ENCODE assay signal across 4 cellular contexts in genomic region chr5:146748533-146748932, GRCh38.
TF ChIP-seq lines count a peak whose summit lies in the region.

No MANE protein-coding gene starts in this region.

TF ChIP-seq in SK-N-SH treated with all-trans-retinoic acid at 6 μM for 48 hours, 23 proteins besides CTCF, POLR2A, EP300 and RAD21:
- TF ChIP-seq ZNF565 (CRISPR knock-in tag; conservative IDR thresholded peaks at IDR 0.05; ENCODE audit: low read depth) (no peak), ZNF8 (CRISPR knock-in tag; IDR thresholded peaks at IDR 0.05) (peak; percentile 98), SNAI2 (CRISPR knock-in tag; IDR thresholded peaks at IDR 0.05) (no peak), CREB5 (CRISPR knock-in tag; IDR thresholded peaks at IDR 0.05; ENCODE audit: low read depth) (no peak)

TF ChIP-seq in SK-N-SH, 30 proteins besides CTCF, POLR2A, EP300 and RAD21:
- TF ChIP-seq USF2 (IDR thresholded peaks at IDR 0.05; ENCODE audit: borderline replicate concordance, low read depth, low read length) (no peak), SIN3A (IDR thresholded peaks at IDR 0.05; ENCODE audit: borderline replicate concordance, low read depth, low read length) (no peak), SMC3 (IDR thresholded peaks at IDR 0.05; ENCODE audit: low read depth, low read length) (no peak), NRF1 (IDR thresholded peaks at IDR 0.05; ENCODE audit: low read depth, low read length) (no peak), FOXJ3 (CRISPR knock-in tag; IDR thresholded peaks at IDR 0.05) (no peak), ELF1 (IDR thresholded peaks at IDR 0.05) (no peak), RFX5 (IDR thresholded peaks at IDR 0.05; ENCODE audit: low read length) (no peak), EZH2phosphoT487 (IDR thresholded peaks at IDR 0.05; ENCODE audit: borderline replicate concordance, low read depth) (no peak), POLR2AphosphoS5 (IDR thresholded peaks at IDR 0.05; ENCODE audit: low read depth, low read length) (no peak), REST (IDR thresholded peaks at IDR 0.05; ENCODE audit: low read depth, low read length) (no peak)

TF ChIP-seq in K562, 482 proteins besides CTCF, POLR2A, EP300 and RAD21:
- peak; percentile 20 for TF ChIP-seq RBM25 (IDR thresholded peaks at IDR 0.05; ENCODE audit: low read depth, low read length, severe bottlenecking)
- TF ChIP-seq ZNF146 (CRISPR knock-in tag; IDR thresholded peaks at IDR 0.05; ENCODE audit: unreplicated experiment), result peak; percentile 47
- no peak for TF ChIP-seq ETS2 (tag; IDR thresholded peaks at IDR 0.05; ENCODE audit: borderline replicate concordance, poor library complexity, severe bottlenecking)

TF ChIP-seq in H1, 55 proteins besides CTCF, POLR2A, EP300 and RAD21:
- TF ChIP-seq HDAC6 (IDR thresholded peaks at IDR 0.05; ENCODE audit: low read depth, low read length) (no peak), KDM1A (IDR thresholded peaks at IDR 0.05; ENCODE audit: borderline replicate concordance, low read length) (peak; percentile 77)
TF ChIP-seq in H1: peak in this region for 1.
